ENCODE assay signal across 21 cellular contexts in the genomic region with DNA sequence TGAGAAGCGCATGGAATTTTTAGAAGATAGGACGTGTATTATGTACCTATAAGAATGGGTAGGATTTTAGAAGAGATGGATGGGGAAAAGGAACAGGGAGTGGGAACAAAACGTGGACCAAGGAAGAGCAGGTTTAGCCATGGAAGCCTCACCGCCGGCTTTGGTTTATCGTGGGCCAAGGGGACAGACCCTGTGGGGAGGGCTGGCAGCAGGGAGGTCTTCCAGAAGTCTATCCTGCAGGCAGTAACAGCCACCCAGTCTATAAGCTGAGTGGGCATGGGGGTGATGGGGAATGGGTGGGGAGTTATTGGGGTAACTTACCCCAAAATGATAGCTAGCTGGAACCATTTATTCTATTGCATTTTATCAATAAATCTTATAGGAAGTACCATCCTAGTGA. TPM values are rescaled to one million over a fixed set of nuclear protein-coding genes. Genes with fewer than 3 reads are reported as not detected.
DNase-seq lines count a peak whose midpoint lies in the region; ATAC-seq and TF ChIP-seq lines count a peak whose summit lies in the region.
"Had no signal": no experiment of that assay in that cellular context is flagged by ENCODE, and none has a peak within 500 bp of the region (broad histone marks: within the 10 kb centered on the region; RNA-seq: fewer than 3 reads in every experiment).

No MANE protein-coding gene starts in this region.

- no peaks in the 10 kb centered on the region for H3K9me3 ChIP-seq in Peyer's patch
- H3K9me3 ChIP-seq: left ventricle myocardium inferior, tibial nerve had no signal

- TF ChIP-seq CTCF in Peyer's patch (IDR thresholded peaks at IDR 0.05) (no peak), coronary artery (IDR thresholded peaks at IDR 0.05) (no peak)

- no peaks in the 10 kb centered on the region for H3K27me3 ChIP-seq in Peyer's patch
- H3K27me3 ChIP-seq: tibial nerve had no signal

- H3K27me3 Mint-ChIP-seq in activated naive CD4-positive, alpha-beta T cell treated with anti-CD3 and anti-CD28 coated beads for 36 hours (ENCODE audit: low read depth), result no peaks in the 10 kb centered on the region
- no peaks in the 10 kb centered on the region for H3K27me3 Mint-ChIP-seq in central memory CD8-positive, alpha-beta T cell
- no peaks in the 10 kb centered on the region for H3K27me3 Mint-ChIP-seq in stimulated activated memory B cell treated with anti-CD40 and anti-IgM and Interleukin-4, amounts not matched to agents 10 μg/mL and 1 μg/mL and 100 μg/mL, for 72 hours

- peak; percentile 11 for DNase-seq in activated naive CD4-positive, alpha-beta T cell treated with anti-CD3 and anti-CD28 coated beads for 36 hours
- no peak for DNase-seq in activated naive CD4-positive, alpha-beta T cell (lab: John Stamatoyannopoulos, UW)
- DNase-seq in Peyer's patch, result no peak
- DNase-seq in central memory CD8-positive, alpha-beta T cell (ENCODE audit: low spot score in 2 of 2), result no peak
- DNase-seq in coronary artery (ENCODE audit: low spot score), result no peak
- DNase-seq in DMS 273 treated with DMSO at 0.1 percent for 48 hours (lab: John Stamatoyannopoulos, UW), result no peak
- DNase-seq in SW 1271 (lab: John Stamatoyannopoulos, UW), result no peak
- DNase-seq: activated CD4-positive, alpha-beta T cell treated with anti-CD3 and anti-CD28 coated beads, Interleukin-2, amount 50 U/mL, for 1 hour; activated effector memory CD4-positive, alpha-beta T cell treated with anti-CD3 and anti-CD28 coated beads, Interleukin-2, amount 50 U/mL, for 16 hours; glutamatergic neuron; HCEC 1CT; left ventricle myocardium inferior; NCI-H187 treated with DMSO at 0.1 percent for 48 hours; NCI-H446 treated with DMSO at 0.1 percent for 48 hours; retina; RPMI8226; stimulated activated CD4-positive, alpha-beta T cell treated with anti-CD3 and anti-CD28 coated beads, Interleukin-12 subunit alpha, Interleukin-12 subunit beta, amount 100 ng/mL, for 4 hours had no signal

- peaks cover 77% of the 10 kb centered on the region for H3K36me3 Mint-ChIP-seq in activated naive CD4-positive, alpha-beta T cell treated with anti-CD3 and anti-CD28 coated beads for 36 hours (ENCODE audit: low read depth)
- H3K36me3 Mint-ChIP-seq in central memory CD8-positive, alpha-beta T cell (ENCODE audit: insufficient read depth), result peaks cover 56% of the 10 kb centered on the region
- peaks cover 50% of the 10 kb centered on the region for H3K36me3 Mint-ChIP-seq in stimulated activated memory B cell treated with anti-CD40 and anti-IgM and Interleukin-4, amounts not matched to agents 10 μg/mL and 1 μg/mL and 100 μg/mL, for 72 hours

- intact Hi-C loops in activated naive CD4-positive, alpha-beta T cell treated with anti-CD3 and anti-CD28 coated beads for 36 hours (cut with micrococcal nuclease), result no loop called here

- no peak for ATAC-seq in central memory CD8-positive, alpha-beta T cell (replicated peaks; ENCODE audit: extremely low read depth, poor library complexity, severe bottlenecking)
- ATAC-seq in stimulated activated memory B cell treated with anti-CD40 and anti-IgM and Interleukin-4, amounts not matched to agents 10 μg/mL and 1 μg/mL and 100 μg/mL, for 72 hours, result no peak
- ATAC-seq: SK-N-SH treated with all-trans-retinoic acid at 6 μM for 48 hours had no signal

- H3K27ac Mint-ChIP-seq in activated naive CD4-positive, alpha-beta T cell treated with anti-CD3 and anti-CD28 coated beads for 36 hours, result peak overlapping the region; percentile 95
- peak overlapping the region; percentile 100 for H3K27ac Mint-ChIP-seq in central memory CD8-positive, alpha-beta T cell (ENCODE audit: low read depth)
- H3K27ac Mint-ChIP-seq in stimulated activated memory B cell treated with anti-CD40 and anti-IgM and Interleukin-4, amounts not matched to agents 10 μg/mL and 1 μg/mL and 100 μg/mL, for 72 hours, result peak overlapping the region; percentile 92

- H3K4me3 ChIP-seq in Peyer's patch (no peak overlapping the region), coronary artery (no peak overlapping the region)
- H3K4me3 ChIP-seq: left ventricle myocardium inferior, tibial nerve had no signal

- CTCF ChIA-PET in activated naive CD4-positive, alpha-beta T cell treated with anti-CD3 and anti-CD28 coated beads for 36 hours (lab: Charles Lee), result interaction anchor here (0.6 to 18.9 kb wide), 11 partner anchors 9 to 143 kb away, joined by 3 to 264 read pairs (median 4); no protein-coding TSS in a partner anchor

- TF ChIP-seq POLR2A in Peyer's patch (IDR thresholded peaks at IDR 0.05), result no peak

- peaks cover 95% of the 10 kb centered on the region for H3K4me1 Mint-ChIP-seq in activated naive CD4-positive, alpha-beta T cell treated with anti-CD3 and anti-CD28 coated beads for 36 hours (ENCODE audit: low read depth)
- H3K4me1 Mint-ChIP-seq in central memory CD8-positive, alpha-beta T cell, result peaks cover 94% of the 10 kb centered on the region
- H3K4me1 Mint-ChIP-seq in stimulated activated memory B cell treated with anti-CD40 and anti-IgM and Interleukin-4, amounts not matched to agents 10 μg/mL and 1 μg/mL and 100 μg/mL, for 72 hours, result peaks cover 83% of the 10 kb centered on the region

- peaks cover 0 to 17% (median 4%) of the 10 kb centered on the region in 4 donors for H3K4me1 ChIP-seq in Peyer's patch
- H3K4me1 ChIP-seq: left ventricle myocardium inferior, tibial nerve had no signal

- peak overlapping the region; percentile 61 to 76 (median 70) for H3K27ac ChIP-seq in Peyer's patch
- H3K27ac ChIP-seq in coronary artery, result no peak overlapping the region
- H3K27ac ChIP-seq: left ventricle myocardium inferior had no signal

- H3K9me3 Mint-ChIP-seq in activated naive CD4-positive, alpha-beta T cell treated with anti-CD3 and anti-CD28 coated beads for 36 hours, result peaks cover under 1% of the 10 kb centered on the region
- H3K9me3 Mint-ChIP-seq in central memory CD8-positive, alpha-beta T cell, result no peaks in the 10 kb centered on the region
- H3K9me3 Mint-ChIP-seq in stimulated activated memory B cell treated with anti-CD40 and anti-IgM and Interleukin-4, amounts not matched to agents 10 μg/mL and 1 μg/mL and 100 μg/mL, for 72 hours, result no peaks in the 10 kb centered on the region

- peak overlapping the region; percentile 2 for H3K4me3 Mint-ChIP-seq in activated naive CD4-positive, alpha-beta T cell treated with anti-CD3 and anti-CD28 coated beads for 36 hours
- peak overlapping the region; percentile 76 for H3K4me3 Mint-ChIP-seq in central memory CD8-positive, alpha-beta T cell
- H3K4me3 Mint-ChIP-seq in stimulated activated memory B cell treated with anti-CD40 and anti-IgM and Interleukin-4, amounts not matched to agents 10 μg/mL and 1 μg/mL and 100 μg/mL, for 72 hours, result peak overlapping the region; percentile 26

- H3K36me3 ChIP-seq in Peyer's patch, result no peaks in the 10 kb centered on the region
- H3K36me3 ChIP-seq: left ventricle myocardium inferior, tibial nerve had no signal

RNA-seq across cellular contexts. Expression of a gene that starts 44.9 kb away (rescaled TPM):
- total RNA-seq in activated naive CD4-positive, alpha-beta T cell treated with anti-CD3 and anti-CD28 coated beads for 36 hours, result 100 to 1,000 TPM; 213 to 226 TPM
- total RNA-seq in Peyer's patch, result 100 to 1,000 TPM in 1 of 4 donors, 10 to 100 TPM in 3; 25.3 to 108 (median 31.7) TPM
- total RNA-seq: chondrocyte had no signal

Comparison
In these comparisons a context has a peak if more than half of its experiments do, and no peak if none do; other contexts are left out.
1. H3K4me3 Mint-ChIP-seq: peak in every context shown above with its lines; median percentile 76 in central memory CD8-positive, alpha-beta T cell; 26 in stimulated activated memory B cell treated with anti-CD40 and anti-IgM and Interleukin-4, amounts not matched to agents 10 μg/mL and 1 μg/mL and 100 μg/mL, for 72 hours; 2 in activated naive CD4-positive, alpha-beta T cell treated with anti-CD3 and anti-CD28 coated beads for 36 hours.
2. H3K27ac ChIP-seq: peak in Peyer's patch (4 of 4); none in coronary artery (0 of 2).
3. Peak in every context shown above with its lines, with median percentiles within 50 percentile points of each other: H3K27ac Mint-ChIP-seq.